30 cellular contexts compared by ENCODE assay signal in genomic region chr9:117809751-117810150, GRCh38.
"Had no signal": no experiment of that assay in that cellular context is flagged by ENCODE, and none has a peak within 500 bp of the region (broad histone marks: within the 10 kb centered on the region; RNA-seq: fewer than 3 reads in every experiment).

No MANE protein-coding gene starts in this region.

- H3K4me3 Mint-ChIP-seq: effector memory CD8-positive, alpha-beta T cell; immature natural killer cell; mesothelial cell of epicardium; naive B cell; natural killer cell treated with Interleukin-12 subunit alpha and Interleukin-12 subunit beta and Interleukin-15 and Interleukin-18, amount 100 ng/mL, for 72 hours; neural crest cell; stimulated activated effector memory CD8-positive, alpha-beta T cell treated with anti-CD3 and anti-CD28 coated beads, Interleukin-12 subunit alpha, Interleukin-12 subunit beta, amount 100 ng/mL, for 72 hours; stimulated activated naive CD8-positive, alpha-beta T cell treated with anti-CD3 and anti-CD28 coated beads, Interleukin-15, Interleukin-2, amounts not matched to agents 100 ng/mL and 50 ng/mL, for 24 hours had no signal

- H3K27ac Mint-ChIP-seq: effector memory CD8-positive, alpha-beta T cell; immature natural killer cell; mesothelial cell of epicardium; naive B cell; natural killer cell treated with Interleukin-12 subunit alpha and Interleukin-12 subunit beta and Interleukin-15 and Interleukin-18, amount 100 ng/mL, for 72 hours; stimulated activated effector memory CD8-positive, alpha-beta T cell treated with anti-CD3 and anti-CD28 coated beads, Interleukin-12 subunit alpha, Interleukin-12 subunit beta, amount 100 ng/mL, for 72 hours; stimulated activated naive CD8-positive, alpha-beta T cell treated with anti-CD3 and anti-CD28 coated beads, Interleukin-15, Interleukin-2, amounts not matched to agents 100 ng/mL and 50 ng/mL, for 24 hours had no signal

- H3K36me3 ChIP-seq: esophagus squamous epithelium, heart right ventricle, lower lobe of right lung, neutrophil, pancreas, right lobe of liver, thoracic aorta, tibial nerve, upper lobe of right lung, uterus had no signal

- H3K4me1 Mint-ChIP-seq: mesothelial cell of epicardium, neural crest cell had no signal

- H3K9me3 Mint-ChIP-seq: natural killer cell treated with Interleukin-12 subunit alpha and Interleukin-12 subunit beta and Interleukin-15 and Interleukin-18, amount 100 ng/mL, for 72 hours; neural crest cell; stimulated activated naive CD8-positive, alpha-beta T cell treated with anti-CD3 and anti-CD28 coated beads, Interleukin-15, Interleukin-2, amounts not matched to agents 100 ng/mL and 50 ng/mL, for 24 hours had no signal

- H3K36me3 Mint-ChIP-seq: immature natural killer cell; mesothelial cell of epicardium; natural killer cell treated with Interleukin-12 subunit alpha and Interleukin-12 subunit beta and Interleukin-15 and Interleukin-18, amount 100 ng/mL, for 72 hours; stimulated activated effector memory CD8-positive, alpha-beta T cell treated with anti-CD3 and anti-CD28 coated beads, Interleukin-12 subunit alpha, Interleukin-12 subunit beta, amount 100 ng/mL, for 72 hours had no signal

- H3K4me3 ChIP-seq: esophagus squamous epithelium, heart right ventricle, lower lobe of right lung, mucosa of descending colon, pancreas, right lobe of liver, thoracic aorta, tibial nerve, upper lobe of right lung, uterus had no signal

- H3K9me3 ChIP-seq: esophagus squamous epithelium, heart right ventricle, lower lobe of right lung, mucosa of descending colon, neutrophil, pancreas, right lobe of liver, thoracic aorta, tibial nerve, upper lobe of right lung, uterus had no signal

- H3K4me1 ChIP-seq: esophagus squamous epithelium, heart right ventricle, lower lobe of right lung, pancreas, right lobe of liver, tibial nerve, upper lobe of right lung, uterus had no signal

- H3K27ac ChIP-seq: esophagus squamous epithelium, heart right ventricle, lower lobe of right lung, neutrophil, pancreas, right lobe of liver, thoracic aorta, tibial nerve, upper lobe of right lung, uterus had no signal

- ATAC-seq: effector memory CD8-positive, alpha-beta T cell; heart right ventricle; left colon; left ventricle myocardium superior; lower lobe of right lung; mucosa of descending colon; natural killer cell treated with Interleukin-12 subunit alpha and Interleukin-12 subunit beta and Interleukin-15 and Interleukin-18, amount 100 ng/mL, for 72 hours; pancreas; right lobe of liver; stimulated activated effector memory CD8-positive, alpha-beta T cell treated with anti-CD3 and anti-CD28 coated beads, Interleukin-12 subunit alpha, Interleukin-12 subunit beta, amount 100 ng/mL, for 72 hours; upper lobe of right lung had no signal

- H3K27me3 ChIP-seq: esophagus squamous epithelium, heart right ventricle, pancreas, right lobe of liver, tibial nerve, upper lobe of right lung, uterus had no signal

- DNase-seq: cortex of kidney; effector memory CD8-positive, alpha-beta T cell; erythroblast; esophagus squamous epithelium; foreskin melanocyte; glutamatergic neuron; heart right ventricle; hippocampal formation; immature natural killer cell; islet precursor cell; kidney glomerular epithelial cell; left colon; left ventricle myocardium superior; lower lobe of right lung; mucosa of descending colon; naive B cell; pancreas; right lobe of liver; stimulated activated CD4-positive, alpha-beta T cell treated with anti-CD3 and anti-CD28 coated beads, Interleukin-2, amount 100 ng/mL, for 24 hours; stimulated activated CD4-positive, alpha-beta T cell treated with anti-CD3 and anti-CD28 coated beads, Interleukin-4, amount 100 ng/mL, for 24 hours; upper lobe of right lung; uterus had no signal
